ENCODE assay signal across 8 cellular contexts in genomic region chr12:6943387-6943718, GRCh38. TPM values are rescaled to one million over a fixed set of nuclear protein-coding genes. Genes with fewer than 3 reads are reported as not detected.
DNase-seq lines count a peak whose midpoint lies in the region; ATAC-seq and TF ChIP-seq lines count a peak whose summit lies in the region.

No MANE protein-coding gene starts in this region.

- peak overlapping the region; percentile 87 for H3K4me3 ChIP-seq in BE2C (ENCODE audit: low read depth, low read length)
- peak overlapping the region; percentile 50 to 66 (median 57) for H3K4me3 ChIP-seq in right lobe of liver

- 0% methylated on average over 13 of the region's 13 CpGs for WGBS in right lobe of liver (ENCODE audit: insufficient coverage, low coverage, low lambda C conversion rate, missing lambda C conversion rate)

- H3K36me3 ChIP-seq in BE2C (peaks cover 9% of the 10 kb centered on the region), right lobe of liver (no peaks in the 10 kb centered on the region)

- ATAC-seq in GM19372 (IDR thresholded peaks at IDR 0.05; ENCODE audit: low read depth, unreplicated experiment) (peak; percentile 17), HG03520 (IDR thresholded peaks at IDR 0.05; ENCODE audit: unreplicated experiment) (peak; percentile 29), right lobe of liver (peak; percentile 34 to 51 (median 46))

- DNase-seq in BE2C (peak; percentile 88), NCI-H526 treated with DMSO at 0.1 percent for 48 hours (lab: John Stamatoyannopoulos, UW) (peak; percentile 93), ecto neural progenitor cell (ENCODE audit: low spot score) (peak; percentile 91), right lobe of liver (peak in 2 of 3 donors; percentile 66 to 86)
- DNase-seq in activated CD4-positive, alpha-beta T cell treated with anti-CD3 and anti-CD28 coated beads, Interleukin-2, amount 50 U/mL, for 1 hour: peak; percentile 75
- DNase-seq in stimulated activated CD4-positive, alpha-beta T cell treated with anti-CD3 and anti-CD28 coated beads, Interleukin-4, amount 100 ng/mL, for 24 hours: peak; percentile 85

- intact Hi-C loops in right lobe of liver (cut with DNase I): no loop called here

- TF ChIP-seq CTCF in BE2C (IDR thresholded peaks at IDR 0.05; ENCODE audit: low read depth, low read length) (no peak), right lobe of liver (IDR thresholded peaks at IDR 0.05) (no peak)

- H3K27me3 ChIP-seq in BE2C (no peaks in the 10 kb centered on the region), right lobe of liver (no peaks in the 10 kb centered on the region)

- no peaks in the 10 kb centered on the region for H3K9me3 ChIP-seq in BE2C
- H3K9me3 ChIP-seq in right lobe of liver: no peaks in the 10 kb centered on the region

- H3K4me1 ChIP-seq in BE2C (peaks cover 9% of the 10 kb centered on the region), right lobe of liver (peaks cover 0 to 43% (median 8%) of the 10 kb centered on the region in 4 donors)

- no peak for TF ChIP-seq POLR2A in right lobe of liver (IDR thresholded peaks at IDR 0.05)

- H3K27ac ChIP-seq in right lobe of liver: peak overlapping the region; percentile 74 to 91 (median 91)

RNA-seq across cellular contexts. Expression of gene RNU7-1, which starts 0.3 kb away (rescaled TPM):
- polyA plus RNA-seq in BE2C (2012; ENCODE audit: insufficient read depth, insufficient read length, low read depth): not detected
- total RNA-seq in right lobe of liver: not detected

RNA-seq across cellular contexts. Expression of gene C12orf57, which starts 0.5 kb away (rescaled TPM):
- polyA plus RNA-seq in BE2C (2012; ENCODE audit: insufficient read depth, insufficient read length, low read depth): 616 TPM
- 100 to 1,000 TPM in 2 of 6 experiments, 10 to 100 TPM in 4; 47.6 to 189 (median 70.5) TPM for total RNA-seq in right lobe of liver

RNA-seq across cellular contexts. Expression of gene PTPN6, which starts 7.8 kb away (rescaled TPM):
- polyA plus RNA-seq in BE2C (2012; ENCODE audit: insufficient read depth, insufficient read length, low read depth): not detected
- 10 to 100 TPM; 12.1 to 30.6 (median 19.4) TPM for total RNA-seq in right lobe of liver

RNA-seq across cellular contexts. Expression of gene ATN1, which starts 15.6 kb away (rescaled TPM):
- 276 TPM for polyA plus RNA-seq in BE2C (2012; ENCODE audit: insufficient read depth, insufficient read length, low read depth)
- total RNA-seq in right lobe of liver: 10 to 100 TPM in 5 of 6 experiments, 1 to 10 TPM in 1; 9.2 to 24.1 (median 16.8) TPM

RNA-seq across cellular contexts. Expression of gene PHB2, which starts 27.1 kb away (rescaled TPM):
- 577 TPM for polyA plus RNA-seq in BE2C (2012; ENCODE audit: insufficient read depth, insufficient read length, low read depth)
- 100 to 1,000 TPM in 4 of 6 experiments, 10 to 100 TPM in 2; 95.5 to 215 (median 122) TPM for total RNA-seq in right lobe of liver

Comparison
In these comparisons a context has a peak if more than half of its experiments do, and no peak if none do; other contexts are left out.
1. Peak in every context shown above with its lines: DNase-seq, ATAC-seq, H3K4me3 ChIP-seq and H3K27ac ChIP-seq.